In the genomic region with DNA sequence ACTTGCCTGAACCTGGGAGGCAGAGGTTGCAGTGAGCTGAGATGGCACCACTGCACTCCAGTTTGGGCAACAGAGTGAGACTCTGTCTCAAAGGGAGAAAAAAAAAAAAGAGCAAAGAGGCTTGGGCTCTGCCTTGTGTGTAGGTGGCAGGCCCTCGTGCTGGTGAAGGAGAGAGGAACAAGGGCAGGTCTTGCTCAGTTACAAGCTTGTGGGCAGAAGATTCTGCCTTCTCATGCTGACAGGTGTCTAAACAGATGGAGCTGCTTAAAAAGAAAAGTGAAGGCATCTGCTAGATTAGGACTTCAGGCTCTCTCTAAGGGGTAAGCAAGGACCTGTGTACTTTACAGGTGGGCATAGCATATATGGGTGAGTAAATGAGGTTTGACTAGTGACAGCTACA, we compare ENCODE assay signal across 20 cellular contexts.
DNase-seq lines count a peak whose midpoint lies in the region; ATAC-seq and TF ChIP-seq lines count a peak whose summit lies in the region.
"Had no signal": no experiment of that assay in that cellular context is flagged by ENCODE, and none has a peak within 500 bp of the region (broad histone marks: within the 10 kb centered on the region; RNA-seq: fewer than 3 reads in every experiment).

No MANE protein-coding gene starts in this region.

- CTCF ChIA-PET in CD8-positive, alpha-beta T cell (lab: Charles Lee): interaction anchor here (0.9 to 1.6 kb wide), 4 partner anchors 18 to 349 kb away, joined by 3 to 5 read pairs (median 3); no protein-coding TSS in a partner anchor
- CTCF ChIA-PET in IMR-90 (lab: Yijun Ruan, JAX): no interaction called here

- no peaks in the 10 kb centered on the region for H3K9me3 ChIP-seq in CD8-positive, alpha-beta T cell (ENCODE audit: low read length)
- no peaks in the 10 kb centered on the region for H3K9me3 ChIP-seq in IMR-90 (ENCODE audit: control insufficient read depth, insufficient read depth, low read length)
- H3K9me3 ChIP-seq in parathyroid adenoma (ENCODE audit: control insufficient read depth, low read length): no peaks in the 10 kb centered on the region
- H3K9me3 ChIP-seq: BLaER1 had no signal

- H3K4me1 Mint-ChIP-seq in CD8-positive, alpha-beta T cell (ENCODE audit: low read depth): peaks cover 2% of the 10 kb centered on the region

- no peaks in the 10 kb centered on the region for H3K36me3 Mint-ChIP-seq in CD8-positive, alpha-beta T cell
- H3K36me3 Mint-ChIP-seq: IgD-negative memory B cell, natural killer cell, type B pancreatic cell had no signal

- H4K91ac ChIP-seq in IMR-90 (ENCODE audit: insufficient read depth, low read depth, low read length): no peak overlapping the region; the same call in 1 of the 2 replicates

- no peaks in the 10 kb centered on the region for H3K4me1 ChIP-seq in CD8-positive, alpha-beta T cell (ENCODE audit: insufficient read depth, low read length)
- H3K4me1 ChIP-seq in IMR-90 (ENCODE audit: control insufficient read depth, insufficient read depth, low read length) (peaks cover 21% of the 10 kb centered on the region), parathyroid adenoma (peaks cover 10% of the 10 kb centered on the region)

- H3K9ac ChIP-seq in IMR-90 (ENCODE audit: low read depth, low read length): no peak overlapping the region
- no peak overlapping the region for H3K9ac ChIP-seq in parathyroid adenoma
- H3K9ac ChIP-seq: BLaER1 had no signal

- no peak overlapping the region for H2BK15ac ChIP-seq in IMR-90 (ENCODE audit: low read depth, low read length)

- no peak overlapping the region for H3K4me3 Mint-ChIP-seq in CD8-positive, alpha-beta T cell
- H3K4me3 Mint-ChIP-seq: IgD-negative memory B cell; natural killer cell; stimulated activated naive CD8-positive, alpha-beta T cell treated with anti-CD3 and anti-CD28 coated beads, Interleukin-15, amount 100 ng/mL, for 72 hours; type B pancreatic cell had no signal

- H2AK5ac ChIP-seq in IMR-90 (ENCODE audit: low read depth, low read length): peak overlapping the region; percentile 30; the same call in 1 of the 2 replicates

- POLR2A ChIA-PET in CD8-positive, alpha-beta T cell (lab: Charles Lee): no interaction called here
- POLR2A ChIA-PET in IMR-90 (lab: Charles Lee; ENCODE audit: unreplicated experiment): no interaction called here

- peaks cover 4% of the 10 kb centered on the region; the same call in 1 of the 2 replicates for H4K20me1 ChIP-seq in IMR-90 (ENCODE audit: insufficient read depth, low read length)

- no peak overlapping the region for H3K4me2 ChIP-seq in IMR-90 (ENCODE audit: low read depth, low read length)
- H3K4me2 ChIP-seq in parathyroid adenoma (ENCODE audit: low read length): no peak overlapping the region
- H3K4me2 ChIP-seq: BLaER1 had no signal

- no CpG with 5 or more reads among the region's 1 CpG for WGBS in IMR-90 (ENCODE audit: extremely low coverage in 2 of 2, insufficient read length in 1 of 2), 2 experiments

- peak overlapping the region; percentile 51 for H2AK9ac ChIP-seq in IMR-90 (replicated peaks; ENCODE audit: low read depth, low read length, poor library complexity)

- H3K9me3 Mint-ChIP-seq in CD8-positive, alpha-beta T cell: no peaks in the 10 kb centered on the region
- H3K9me3 Mint-ChIP-seq: IgD-negative memory B cell; natural killer cell; stimulated activated naive CD8-positive, alpha-beta T cell treated with anti-CD3 and anti-CD28 coated beads, Interleukin-15, amount 100 ng/mL, for 72 hours; type B pancreatic cell had no signal

- H2AFZ ChIP-seq in IMR-90 (replicated peaks; ENCODE audit: low read length, poor library complexity) (peak overlapping the region; percentile 56), parathyroid adenoma (peak overlapping the region; percentile 61)

- no peaks in the 10 kb centered on the region for H3K36me3 ChIP-seq in CD8-positive, alpha-beta T cell (ENCODE audit: insufficient read depth, low read length)
- no peaks in the 10 kb centered on the region for H3K36me3 ChIP-seq in IMR-90 (ENCODE audit: control insufficient read depth, insufficient read depth, low read length)
- H3K36me3 ChIP-seq in parathyroid adenoma (ENCODE audit: control insufficient read depth, insufficient read depth, low read length): no peaks in the 10 kb centered on the region
- H3K36me3 ChIP-seq: BLaER1 had no signal

- TF ChIP-seq CTCF in CD8-positive, alpha-beta T cell (IDR thresholded peaks at IDR 0.05): no peak
- TF ChIP-seq CTCF in IMR-90 (conservative IDR thresholded peaks at IDR 0.05; ENCODE audit: low read depth, low read length) (no peak), parathyroid adenoma (IDR thresholded peaks at IDR 0.05) (no peak)

- peaks cover 10% of the 10 kb centered on the region for H3K9me1 ChIP-seq in IMR-90 (ENCODE audit: insufficient read depth, low read length)

- peaks cover 16 to 46% of the 10 kb centered on the region in 2 experiments; a peak in 3 of 4 replicates for H3K79me1 ChIP-seq in IMR-90 (ENCODE audit: low read depth in 1 of 2, low read length in 2 of 2)

- no peak overlapping the region for H2BK120ac ChIP-seq in IMR-90 (ENCODE audit: low read depth, low read length)

- H3K27ac ChIP-seq in CD8-positive, alpha-beta T cell (ENCODE audit: low read depth, low read length): no peak overlapping the region
- no peak overlapping the region for H3K27ac ChIP-seq in IMR-90 (ENCODE audit: insufficient read depth, low read length)
- no peak overlapping the region for H3K27ac ChIP-seq in parathyroid adenoma
- H3K27ac ChIP-seq: BLaER1, RWPE1 had no signal

- H3K14ac ChIP-seq in IMR-90 (replicated peaks; ENCODE audit: low read depth, low read length): peak overlapping the region; percentile 43; the same call in 1 of the 2 replicates

- no peaks in the 10 kb centered on the region for H3K27me3 Mint-ChIP-seq in CD8-positive, alpha-beta T cell (ENCODE audit: low read depth)
- H3K27me3 Mint-ChIP-seq: IgD-negative memory B cell; stimulated activated naive CD8-positive, alpha-beta T cell treated with anti-CD3 and anti-CD28 coated beads, Interleukin-15, amount 100 ng/mL, for 72 hours; type B pancreatic cell had no signal

- H2BK5ac ChIP-seq in IMR-90 (ENCODE audit: low read depth, low read length, poor library complexity, severe bottlenecking): no peak overlapping the region

- peak overlapping the region; percentile 51; the same call in 1 of the 2 replicates for H3K23ac ChIP-seq in IMR-90 (ENCODE audit: low read depth, low read length)

- no peak for TF ChIP-seq POLR2A in IMR-90 (IDR thresholded peaks at IDR 0.05; ENCODE audit: low read depth, low read length)

- BruUV-seq in IMR-90 (replicated peaks; lab: Mats Ljungman, UMichigan): no TSS peak

- intact Hi-C loops in CD8-positive, alpha-beta T cell (cut with DNase I, micrococcal nuclease): no loop called here
- intact Hi-C loops in IMR-90 (cut with micrococcal nuclease): no loop called here

- no peak for ATAC-seq in CD8-positive, alpha-beta T cell
- ATAC-seq in IMR-90 (ENCODE audit: low read depth) (no peak), esophagus mucosa (no peak), HG02981 (IDR thresholded peaks at IDR 0.05; ENCODE audit: unreplicated experiment) (no peak)
- ATAC-seq: natural killer cell; stimulated activated naive CD8-positive, alpha-beta T cell treated with anti-CD3 and anti-CD28 coated beads, Interleukin-15, amount 100 ng/mL, for 72 hours had no signal

- no peak overlapping the region for H3K18ac ChIP-seq in IMR-90 (ENCODE audit: low read depth, low read length)

- no peaks in the 10 kb centered on the region for H3K27me3 ChIP-seq in CD8-positive, alpha-beta T cell (ENCODE audit: insufficient read depth, low read length)
- no peaks in the 10 kb centered on the region for H3K27me3 ChIP-seq in IMR-90 (ENCODE audit: control insufficient read depth, insufficient read depth, low read length)
- H3K27me3 ChIP-seq in parathyroid adenoma (ENCODE audit: control insufficient read depth, insufficient read depth, low read length): no peaks in the 10 kb centered on the region
- H3K27me3 ChIP-seq: BLaER1 had no signal

- H3K79me2 ChIP-seq in parathyroid adenoma: peaks cover 27% of the 10 kb centered on the region

- no peak overlapping the region for H2BK20ac ChIP-seq in IMR-90 (ENCODE audit: low read depth, low read length)

- no peak for TF ChIP-seq RAD21 in IMR-90 (IDR thresholded peaks at IDR 0.05; ENCODE audit: low read length)

- peak overlapping the region; percentile 14 for H3K27ac Mint-ChIP-seq in CD8-positive, alpha-beta T cell
- H3K27ac Mint-ChIP-seq: IgD-negative memory B cell, natural killer cell, type B pancreatic cell had no signal

- peak overlapping the region in 1 of 2 experiments; percentile 14; a peak in 1 of 4 replicates for H4K8ac ChIP-seq in IMR-90 (ENCODE audit: low read depth in 2 of 2, low read length in 2 of 2)

- in situ Hi-C loops in IMR-90 (cut with MboI; ENCODE audit: low sequenced_read_pairs): no loop called here

- H3K56ac ChIP-seq in IMR-90 (ENCODE audit: extremely low read depth, insufficient read depth, low read length): no peak overlapping the region

- dilution Hi-C loops in IMR-90 (cut with HindIII; ENCODE audit: low sequenced_read_pairs, unreplicated experiment): loop anchor here (10.0 kb wide), 1 partner anchor 74 kb away; a partner anchor contains a TSS

- DNase-seq in CD8-positive, alpha-beta T cell: no peak
- DNase-seq in IMR-90 (no peak), cerebellum (ENCODE audit: low spot score) (peak; percentile 39)
- no peak for DNase-seq in activated CD4-positive, alpha-beta T cell treated with anti-CD3 and anti-CD28 coated beads, Interleukin-2, amount 50 U/mL, for 48 hours
- DNase-seq: activated CD4-positive, alpha-beta T cell treated with anti-CD3 and anti-CD28 coated beads for 4 hours; activated gamma-delta T cell; aorta; DMS153; HCEC 1CT; natural killer cell; NCI-H1694 treated with DMSO at 0.1 percent for 48 hours; stimulated activated CD4-positive, alpha-beta T cell treated with anti-CD3 and anti-CD28 coated beads, Interleukin-2, amount 100 ng/mL, for 24 hours; stimulated activated naive CD8-positive, alpha-beta T cell treated with anti-CD3 and anti-CD28 coated beads, Interleukin-15, amount 100 ng/mL, for 72 hours had no signal

- H3K4ac ChIP-seq in IMR-90 (ENCODE audit: low read depth, low read length): peak overlapping the region; percentile 32; the same call in 1 of the 2 replicates

- no peak overlapping the region for H3K4me3 ChIP-seq in CD8-positive, alpha-beta T cell (ENCODE audit: low read depth, low read length)
- H3K4me3 ChIP-seq in IMR-90 (ENCODE audit: insufficient read depth, low read depth, low read length) (no peak overlapping the region), parathyroid adenoma (ENCODE audit: low read depth, low read length) (no peak overlapping the region)
- H3K4me3 ChIP-seq: BLaER1 had no signal

- H4K5ac ChIP-seq in IMR-90 (ENCODE audit: low read depth, low read length): no peak overlapping the region

TF ChIP-seq in IMR-90, 13 proteins besides CTCF, POLR2A, EP300 and RAD21 (continues in another document):
- TF ChIP-seq RCOR1 (IDR thresholded peaks at IDR 0.05; ENCODE audit: insufficient replicate concordance, low read length): no peak
- no peak for TF ChIP-seq NFE2L2 (IDR thresholded peaks at IDR 0.05; ENCODE audit: low read depth, low read length)
- TF ChIP-seq FOS (IDR thresholded peaks at IDR 0.05; ENCODE audit: low read depth, low read length): no peak
- no peak for TF ChIP-seq CEBPB (IDR thresholded peaks at IDR 0.05; ENCODE audit: low read depth, low read length)
- TF ChIP-seq RFX5 (IDR thresholded peaks at IDR 0.05; ENCODE audit: low read depth, low read length): no peak
